Comparison of ENCODE assay signal across 26 cellular contexts in genomic region chr22:28714043-28714442, GRCh38. TPM values are rescaled to one million over a fixed set of nuclear protein-coding genes. Genes with fewer than 3 reads are reported as not detected.
DNase-seq lines count a peak whose midpoint lies in the region; ATAC-seq and TF ChIP-seq lines count a peak whose summit lies in the region.
"Had no signal": no experiment of that assay in that cellular context is flagged by ENCODE, and none has a peak within 500 bp of the region (broad histone marks: within the 10 kb centered on the region; RNA-seq: fewer than 3 reads in every experiment).

No MANE protein-coding gene starts in this region.

- POLR2A ChIA-PET in activated CD8-positive, alpha-beta T cell treated with anti-CD3 and anti-CD28 coated beads, Interleukin-2, amount 10 ng/mL, durations not matched to agents 7 days and 5 days (lab: Charles Lee), result no interaction called here

- no peak overlapping the region for H3K4me3 ChIP-seq in fibroblast of villous mesenchyme (ENCODE audit: low read depth, low read length)
- H3K4me3 ChIP-seq: cardiac muscle cell, HAP-1, lung, prostate gland had no signal

- H3K4me1 Mint-ChIP-seq in activated T-cell treated with anti-CD3 and anti-CD28 coated beads, Interleukin-2, amount 50 U/mL, for 72 hours (ENCODE audit: low read depth), result peaks cover 15% of the 10 kb centered on the region
- H3K4me1 Mint-ChIP-seq in activated T-cell treated with anti-CD3 and anti-CD28 coated beads, Interleukin-2, amount 50 U/mL, for 24 hours (ENCODE audit: low read depth), result peaks cover 13% of the 10 kb centered on the region
- peaks cover 30% of the 10 kb centered on the region for H3K4me1 Mint-ChIP-seq in activated CD8-positive, alpha-beta T cell treated with anti-CD3 and anti-CD28 coated beads, Interleukin-2, amount 10 ng/mL, durations not matched to agents 7 days and 5 days (ENCODE audit: low read depth)
- H3K4me1 Mint-ChIP-seq: WTC11 had no signal

- TF ChIP-seq CTCF in fibroblast of villous mesenchyme (IDR thresholded peaks at IDR 0.05; ENCODE audit: insufficient read depth, low read depth, low read length), result no peak

- no peak for DNase-seq in activated T-cell treated with anti-CD3 and anti-CD28 coated beads, Interleukin-2, amount 50 U/mL, for 72 hours
- DNase-seq in activated T-cell treated with anti-CD3 and anti-CD28 coated beads, Interleukin-2, amount 50 U/mL, for 24 hours, result no peak
- no peak for DNase-seq in activated CD8-positive, alpha-beta T cell treated with anti-CD3 and anti-CD28 coated beads, Interleukin-2, amount 10 ng/mL, durations not matched to agents 7 days and 5 days
- DNase-seq in fibroblast of villous mesenchyme (ENCODE audit: low read depth) (peak; percentile 7), NCI-H2029 (lab: John Stamatoyannopoulos, UW) (no peak), mesenteric fat pad (ENCODE audit: low spot score) (no peak), left lobe of liver (ENCODE audit: low spot score) (no peak), NCI-H2171 treated with DMSO at 0.1 percent for 48 hours (lab: John Stamatoyannopoulos, UW) (no peak)
- DNase-seq: activated CD4-positive, alpha-beta T cell treated with anti-CD3 and anti-CD28 coated beads, Interleukin-2, amount 50 U/mL, for 4 hours; activated gamma-delta T cell treated with Interleukin-2 at 50 U/mL for 16 hours; COR-L47; cortex of kidney; DMS79 treated with DMSO at 0.1 percent for 48 hours; NCI-H1092; NCI-H2081; OCI-M1; Right ventricle myocardium superior; stimulated activated CD8-positive, alpha-beta memory T cell treated with anti-CD3 and anti-CD28 coated beads, Interleukin-4, amount 100 ng/mL, for 48 hours; T-helper 9 cell; trophoblast cell had no signal

- no peak overlapping the region for H3K4me3 Mint-ChIP-seq in activated T-cell treated with anti-CD3 and anti-CD28 coated beads, Interleukin-2, amount 50 U/mL, for 72 hours
- no peak overlapping the region for H3K4me3 Mint-ChIP-seq in activated T-cell treated with anti-CD3 and anti-CD28 coated beads, Interleukin-2, amount 50 U/mL, for 24 hours
- H3K4me3 Mint-ChIP-seq in activated CD8-positive, alpha-beta T cell treated with anti-CD3 and anti-CD28 coated beads, Interleukin-2, amount 10 ng/mL, durations not matched to agents 7 days and 5 days, result no peak overlapping the region
- H3K4me3 Mint-ChIP-seq: WTC11 had no signal

- H3K27ac Mint-ChIP-seq in activated T-cell treated with anti-CD3 and anti-CD28 coated beads, Interleukin-2, amount 50 U/mL, for 72 hours, result no peak overlapping the region
- H3K27ac Mint-ChIP-seq in activated T-cell treated with anti-CD3 and anti-CD28 coated beads, Interleukin-2, amount 50 U/mL, for 24 hours, result no peak overlapping the region
- peak overlapping the region; percentile 34 for H3K27ac Mint-ChIP-seq in activated CD8-positive, alpha-beta T cell treated with anti-CD3 and anti-CD28 coated beads, Interleukin-2, amount 10 ng/mL, durations not matched to agents 7 days and 5 days

- H3K27me3 Mint-ChIP-seq in activated T-cell treated with anti-CD3 and anti-CD28 coated beads, Interleukin-2, amount 50 U/mL, for 72 hours (ENCODE audit: low read depth), result no peaks in the 10 kb centered on the region
- no peaks in the 10 kb centered on the region for H3K27me3 Mint-ChIP-seq in activated T-cell treated with anti-CD3 and anti-CD28 coated beads, Interleukin-2, amount 50 U/mL, for 24 hours
- no peaks in the 10 kb centered on the region for H3K27me3 Mint-ChIP-seq in activated CD8-positive, alpha-beta T cell treated with anti-CD3 and anti-CD28 coated beads, Interleukin-2, amount 10 ng/mL, durations not matched to agents 7 days and 5 days (ENCODE audit: low read depth)

- ATAC-seq in activated T-cell treated with anti-CD3 and anti-CD28 coated beads, Interleukin-2, amount 50 U/mL, for 72 hours (replicated peaks in 1 of 2), result peak; percentile 51 to 62
- peak; percentile 33 for ATAC-seq in activated CD8-positive, alpha-beta T cell treated with anti-CD3 and anti-CD28 coated beads, Interleukin-2, amount 10 ng/mL, durations not matched to agents 7 days and 5 days
- no peak for ATAC-seq in left lobe of liver
- ATAC-seq: HepG2, WTC11 had no signal

- no peaks in the 10 kb centered on the region for H3K9me3 Mint-ChIP-seq in activated T-cell treated with anti-CD3 and anti-CD28 coated beads, Interleukin-2, amount 50 U/mL, for 72 hours
- H3K9me3 Mint-ChIP-seq in activated T-cell treated with anti-CD3 and anti-CD28 coated beads, Interleukin-2, amount 50 U/mL, for 24 hours, result no peaks in the 10 kb centered on the region
- no peaks in the 10 kb centered on the region for H3K9me3 Mint-ChIP-seq in activated CD8-positive, alpha-beta T cell treated with anti-CD3 and anti-CD28 coated beads, Interleukin-2, amount 10 ng/mL, durations not matched to agents 7 days and 5 days (ENCODE audit: insufficient read depth)

- CTCF ChIA-PET in activated CD8-positive, alpha-beta T cell treated with anti-CD3 and anti-CD28 coated beads, Interleukin-2, amount 10 ng/mL, durations not matched to agents 7 days and 5 days (lab: Charles Lee), result no interaction called here

- peaks cover 2 to 5% of the 10 kb centered on the region in 2 donors for H3K36me3 Mint-ChIP-seq in activated T-cell treated with anti-CD3 and anti-CD28 coated beads, Interleukin-2, amount 50 U/mL, for 72 hours (ENCODE audit: insufficient read depth in 2 of 2)
- peaks cover 31% of the 10 kb centered on the region for H3K36me3 Mint-ChIP-seq in activated T-cell treated with anti-CD3 and anti-CD28 coated beads, Interleukin-2, amount 50 U/mL, for 24 hours (ENCODE audit: low read depth)
- peaks cover 47% of the 10 kb centered on the region for H3K36me3 Mint-ChIP-seq in activated CD8-positive, alpha-beta T cell treated with anti-CD3 and anti-CD28 coated beads, Interleukin-2, amount 10 ng/mL, durations not matched to agents 7 days and 5 days (ENCODE audit: low read depth)

RNA-seq across cellular contexts. Expression of gene CHEK2, which starts 27.6 kb away (rescaled TPM):
- 10 to 100 TPM; 29.2 to 32.1 TPM for total RNA-seq in activated T-cell treated with anti-CD3 and anti-CD28 coated beads, Interleukin-2, amount 50 U/mL, for 72 hours
- total RNA-seq in activated CD8-positive, alpha-beta T cell treated with anti-CD3 and anti-CD28 coated beads, Interleukin-2, amount 10 ng/mL, durations not matched to agents 7 days and 5 days, result 10 to 100 TPM; 43.7 to 47.9 TPM
- total RNA-seq in fibroblast of villous mesenchyme (17.4 and 22.0 TPM in 2 replicates), mesenteric fat pad (5.3 TPM), left lobe of liver (2.7 TPM)

RNA-seq across cellular contexts. Expression of gene HSCB, which starts 27.8 kb away (rescaled TPM):
- total RNA-seq in activated T-cell treated with anti-CD3 and anti-CD28 coated beads, Interleukin-2, amount 50 U/mL, for 72 hours, result 10 to 100 TPM; 21.6 to 24.1 TPM
- 10 to 100 TPM; 13.7 to 15.8 TPM for total RNA-seq in activated CD8-positive, alpha-beta T cell treated with anti-CD3 and anti-CD28 coated beads, Interleukin-2, amount 10 ng/mL, durations not matched to agents 7 days and 5 days
- total RNA-seq in fibroblast of villous mesenchyme (11.2 and 13.9 TPM in 2 replicates), mesenteric fat pad (11.9 TPM), left lobe of liver (11.6 TPM)

RNA-seq across cellular contexts. Expression of gene TTC28, which starts 34.4 kb away (rescaled TPM):
- total RNA-seq in activated T-cell treated with anti-CD3 and anti-CD28 coated beads, Interleukin-2, amount 50 U/mL, for 72 hours, result 1 to 10 TPM; 4.2 to 5.4 TPM
- under 1 TPM; 0.18 to 0.23 TPM for total RNA-seq in activated CD8-positive, alpha-beta T cell treated with anti-CD3 and anti-CD28 coated beads, Interleukin-2, amount 10 ng/mL, durations not matched to agents 7 days and 5 days
- total RNA-seq in fibroblast of villous mesenchyme (23.3 and 27.4 TPM in 2 replicates), mesenteric fat pad (34.1 TPM), left lobe of liver (12.3 TPM)

RNA-seq across cellular contexts. Expression of gene CCDC117, which starts 58.5 kb away (rescaled TPM):
- 10 to 100 TPM; 24.0 to 26.9 TPM for total RNA-seq in activated T-cell treated with anti-CD3 and anti-CD28 coated beads, Interleukin-2, amount 50 U/mL, for 72 hours
- 10 to 100 TPM; 36.7 to 40.0 TPM for total RNA-seq in activated CD8-positive, alpha-beta T cell treated with anti-CD3 and anti-CD28 coated beads, Interleukin-2, amount 10 ng/mL, durations not matched to agents 7 days and 5 days
- total RNA-seq in fibroblast of villous mesenchyme (21.6 and 34.5 TPM in 2 replicates), mesenteric fat pad (23.1 TPM), left lobe of liver (27.6 TPM)

Comparison
In these comparisons a context has a peak if more than half of its experiments do, and no peak if none do; other contexts are left out.
1. RNA of gene TTC28, which starts 34.4 kb away (total RNA-seq): 34.1 TPM in mesenteric fat pad (single experiment), 23.3 to 27.4 TPM in fibroblast of villous mesenchyme, 12.3 TPM in left lobe of liver (single experiment) and 4.2 to 5.4 TPM in activated T-cell treated with anti-CD3 and anti-CD28 coated beads, Interleukin-2, amount 50 U/mL, for 72 hours; 0.18 to 0.23 TPM in activated CD8-positive, alpha-beta T cell treated with anti-CD3 and anti-CD28 coated beads, Interleukin-2, amount 10 ng/mL, durations not matched to agents 7 days and 5 days; every median in the first group is over 4 times any median in the second.